ENCODE assay signal across 26 cellular contexts in the genomic region with DNA sequence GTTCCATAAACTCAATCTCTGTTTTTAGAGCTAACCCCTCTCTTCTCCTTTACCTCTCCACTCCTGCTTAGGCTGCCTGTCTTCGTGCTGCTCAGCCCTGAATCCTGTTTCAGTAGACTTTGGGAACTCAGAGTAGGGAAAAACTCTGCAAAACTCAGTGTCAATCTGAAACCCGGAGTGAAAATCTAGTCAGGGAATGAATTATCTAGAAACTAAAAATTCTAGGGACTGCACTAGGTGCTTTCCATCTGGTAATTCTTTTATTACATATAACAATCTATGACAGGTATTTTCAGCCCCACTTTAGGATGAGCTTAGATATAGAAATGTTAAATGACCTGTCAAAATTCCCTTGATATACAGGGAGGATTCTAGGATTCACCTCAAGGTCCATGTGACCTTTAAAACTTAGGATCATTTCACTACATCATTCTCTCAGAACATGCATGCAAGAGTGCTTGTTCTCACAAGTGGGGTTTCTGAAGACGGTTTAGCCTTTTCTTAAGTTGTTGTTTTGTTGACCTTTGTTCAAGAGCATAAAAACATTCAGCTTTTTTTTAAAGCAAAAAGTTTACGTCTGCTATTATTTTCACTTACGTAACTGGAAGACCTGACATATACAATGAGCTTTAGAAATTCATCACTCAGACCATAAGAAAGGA.
A peak's percentile ranks its signal among the peaks of the same experiment; 100 is the strongest.
DNase-seq lines count a peak whose midpoint lies in the region; ATAC-seq, FAIRE-seq and TF ChIP-seq lines count a peak whose summit lies in the region.
"Had no signal": no experiment of that assay in that cellular context is flagged by ENCODE, and none has a peak within 500 bp of the region (broad histone marks: within the 10 kb centered on the region; RNA-seq: fewer than 3 reads in every experiment).

No MANE protein-coding gene starts in this region.

- DNase-seq in GM18507 (ENCODE audit: extremely low spot score, insufficient read length, low read depth), result no peak
- DNase-seq in ascending aorta (ENCODE audit: low spot score in 2 of 2), result no peak
- no peak for DNase-seq in tibial artery
- DNase-seq in T-cell, result no peak
- no peak for DNase-seq in suprapubic skin (ENCODE audit: low spot score in 2 of 2)
- DNase-seq: activated gamma-delta T cell treated with Interleukin-2 at 50 U/mL for 16 hours; adrenal gland; colonic mucosa; endodermal cell; glutamatergic neuron; GM23248; KBM-7; NCI-H146; NCI-H2171; NCI-H524; RPMI8226; stimulated activated CD4-positive, alpha-beta T cell treated with anti-CD3 and anti-CD28 coated beads, Interleukin-12 subunit alpha, Interleukin-12 subunit beta, amount 100 ng/mL, for 4 hours; stimulated activated CD4-positive, alpha-beta T cell treated with anti-CD3 and anti-CD28 coated beads, Interleukin-4, amount 100 ng/mL, for 4 hours; upper lobe of left lung; WERI-Rb-1 had no signal

- H3K4me3 Mint-ChIP-seq in T-cell, result no peak overlapping the region
- H3K4me3 Mint-ChIP-seq: endodermal cell; stimulated activated naive CD8-positive, alpha-beta T cell treated with anti-CD3 and anti-CD28 coated beads, Interleukin-15, Interleukin-2, amounts not matched to agents 100 ng/mL and 50 ng/mL, for 24 hours had no signal

- no peak overlapping the region for H3K4me3 ChIP-seq in ascending aorta
- no peak overlapping the region for H3K4me3 ChIP-seq in tibial artery
- no peak overlapping the region for H3K4me3 ChIP-seq in suprapubic skin
- H3K4me3 ChIP-seq: adrenal gland, colonic mucosa, GM23248, upper lobe of left lung had no signal

- TF ChIP-seq CTCF in ascending aorta (IDR thresholded peaks at IDR 0.05) (no peak), tibial artery (IDR thresholded peaks at IDR 0.05) (no peak), suprapubic skin (IDR thresholded peaks at IDR 0.05) (no peak)

- H3K27me3 ChIP-seq in ascending aorta (no peaks in the 10 kb centered on the region), tibial artery (no peaks in the 10 kb centered on the region), suprapubic skin (no peaks in the 10 kb centered on the region)
- H3K27me3 ChIP-seq: adrenal gland, colonic mucosa, upper lobe of left lung had no signal

- H3K36me3 Mint-ChIP-seq in T-cell, result peaks cover 9% of the 10 kb centered on the region

- H3K27me3 Mint-ChIP-seq in T-cell, result no peaks in the 10 kb centered on the region
- H3K27me3 Mint-ChIP-seq: stimulated activated naive CD8-positive, alpha-beta T cell treated with anti-CD3 and anti-CD28 coated beads, Interleukin-15, Interleukin-2, amounts not matched to agents 100 ng/mL and 50 ng/mL, for 24 hours had no signal

- H3K27ac ChIP-seq in ascending aorta, result peak overlapping the region; percentile 63 to 73
- peak overlapping the region; percentile 68 to 81 for H3K27ac ChIP-seq in tibial artery
- H3K27ac ChIP-seq in suprapubic skin, result no peak overlapping the region
- H3K27ac ChIP-seq: adrenal gland, C4-2B, colonic mucosa, GM23248, upper lobe of left lung, WERI-Rb-1 had no signal

- ATAC-seq in HG02759 (IDR thresholded peaks at IDR 0.05; ENCODE audit: unreplicated experiment) (peak; percentile 54), T-cell (replicated peaks in 1 of 4) (no peak), HG02973 (IDR thresholded peaks at IDR 0.05; ENCODE audit: unreplicated experiment) (no peak)
- ATAC-seq: SK-N-SH treated with all-trans-retinoic acid at 6 μM for 48 hours had no signal

- H3K36me3 ChIP-seq in ascending aorta (no peaks in the 10 kb centered on the region), tibial artery (no peaks in the 10 kb centered on the region), suprapubic skin (no peaks in the 10 kb centered on the region)
- H3K36me3 ChIP-seq: adrenal gland, colonic mucosa, upper lobe of left lung, WERI-Rb-1 had no signal

- TF ChIP-seq EP300 in suprapubic skin (IDR thresholded peaks at IDR 0.05), result no peak

- peaks cover 0 to 5% (median 0%) of the 10 kb centered on the region in 3 donors for H3K4me1 Mint-ChIP-seq in T-cell
- H3K4me1 Mint-ChIP-seq: endodermal cell had no signal

- POLR2A ChIA-PET in T-cell (lab: Charles Lee), result no interaction called here

- H3K9me3 Mint-ChIP-seq in T-cell, result peaks cover 2 to 10% (median 4%) of the 10 kb centered on the region in 3 donors
- H3K9me3 Mint-ChIP-seq: endodermal cell; stimulated activated naive CD8-positive, alpha-beta T cell treated with anti-CD3 and anti-CD28 coated beads, Interleukin-15, Interleukin-2, amounts not matched to agents 100 ng/mL and 50 ng/mL, for 24 hours had no signal

- peaks cover 3 to 39% of the 10 kb centered on the region in 2 donors for H3K4me1 ChIP-seq in ascending aorta
- H3K4me1 ChIP-seq in tibial artery, result peaks cover 0 to 64% (median 14%) of the 10 kb centered on the region in 4 donors
- H3K4me1 ChIP-seq in suprapubic skin, result no peaks in the 10 kb centered on the region
- H3K4me1 ChIP-seq: adrenal gland, colonic mucosa, upper lobe of left lung had no signal

- H3K9me3 ChIP-seq in ascending aorta (peaks cover 5 to 9% of the 10 kb centered on the region in 2 donors), tibial artery (no peaks in the 10 kb centered on the region), suprapubic skin (no peaks in the 10 kb centered on the region)
- H3K9me3 ChIP-seq: adrenal gland, colonic mucosa, upper lobe of left lung had no signal

- 87% methylated on average over 5 of the region's 5 CpGs for WGBS in suprapubic skin

- H3K27ac Mint-ChIP-seq in T-cell, result no peak overlapping the region
- H3K27ac Mint-ChIP-seq: endodermal cell; stimulated activated naive CD8-positive, alpha-beta T cell treated with anti-CD3 and anti-CD28 coated beads, Interleukin-15, Interleukin-2, amounts not matched to agents 100 ng/mL and 50 ng/mL, for 24 hours had no signal

- TF ChIP-seq POLR2A in suprapubic skin (IDR thresholded peaks at IDR 0.05), result no peak

- intact Hi-C loops in ascending aorta (cut with DNase I) (no loop called here), tibial artery (cut with DNase I; ENCODE audit: low total_unique reads) (no loop called here)

- CTCF ChIA-PET in T-cell (lab: Charles Lee), result no interaction called here

- FAIRE-seq in GM18507 (lab: Jason Lieb, UNC), result peak; percentile 70
- FAIRE-seq: bronchial epithelial cell had no signal
